In the genomic region with DNA sequence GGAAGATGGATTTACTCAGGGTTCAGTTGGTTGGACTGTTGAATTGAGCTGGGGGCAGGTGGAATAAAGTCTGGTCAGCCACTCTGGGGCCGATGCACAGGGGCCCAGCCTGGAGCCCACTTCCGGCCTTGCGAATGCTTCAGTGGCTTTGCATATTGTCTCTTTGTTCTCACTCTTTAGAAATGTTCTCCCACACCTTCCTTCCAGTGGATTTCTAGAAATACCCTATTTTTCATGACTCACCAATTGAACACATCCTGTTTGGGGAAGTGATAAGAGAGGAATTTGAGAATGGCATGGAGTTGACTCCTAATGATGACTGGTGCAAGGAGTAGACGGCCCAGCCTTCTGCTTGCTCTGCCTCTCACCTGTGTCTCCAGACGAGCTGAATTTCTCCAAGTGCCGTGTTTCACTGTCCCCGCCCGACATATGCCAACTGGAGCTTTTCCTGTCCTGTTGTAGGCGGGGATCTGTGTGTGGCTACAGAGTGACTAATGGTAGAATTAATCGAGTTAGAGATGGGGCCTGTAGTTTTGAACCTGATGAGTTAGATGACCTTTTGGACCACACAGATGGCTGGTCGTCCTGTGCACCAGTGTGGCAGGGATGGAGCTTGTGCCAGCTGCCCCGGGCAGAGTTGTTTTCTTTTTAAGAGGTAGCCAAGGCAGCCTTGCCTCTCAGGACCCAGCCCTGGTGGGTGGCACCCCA, we compare ENCODE assay signal across 9 cellular contexts. TPM values are rescaled to one million over a fixed set of nuclear protein-coding genes. Genes with fewer than 3 reads are reported as not detected.
DNase-seq lines count a peak whose midpoint lies in the region; ATAC-seq and TF ChIP-seq lines count a peak whose summit lies in the region.
"Had no signal": no experiment of that assay in that cellular context is flagged by ENCODE, and none has a peak within 500 bp of the region (broad histone marks: within the 10 kb centered on the region; RNA-seq: fewer than 3 reads in every experiment).

No MANE protein-coding gene starts in this region.

- H3K36me3 ChIP-seq in transverse colon: no peaks in the 10 kb centered on the region

- peak; percentile 18 for ATAC-seq in left lobe of liver
- no peak for ATAC-seq in GM21381 (IDR thresholded peaks at IDR 0.05; ENCODE audit: unreplicated experiment)
- no peak for ATAC-seq in HG02610 (IDR thresholded peaks at IDR 0.05; ENCODE audit: unreplicated experiment)
- ATAC-seq in GM19395 (IDR thresholded peaks at IDR 0.05; ENCODE audit: unreplicated experiment): no peak

- H3K27ac ChIP-seq in transverse colon: peak overlapping the region; percentile 58 to 77 (median 65)

- H3K27me3 Mint-ChIP-seq in brain: no peaks in the 10 kb centered on the region

- TF ChIP-seq CTCF in brain (conservative IDR thresholded peaks at IDR 0.05): no peak
- TF ChIP-seq CTCF in transverse colon (IDR thresholded peaks at IDR 0.05): no peak

- H3K4me1 ChIP-seq in transverse colon: peaks cover 31 to 77% (median 40%) of the 10 kb centered on the region in 4 donors

- DNase-seq in Kasumi-1 (lab: John Stamatoyannopoulos, UW): peak; percentile 16 to 21
- no peak for DNase-seq in left lobe of liver (ENCODE audit: low spot score)
- DNase-seq in transverse colon: peak; percentile 46
- no peak for DNase-seq in Ammon's horn (ENCODE audit: low spot score)
- DNase-seq: stimulated activated CD4-positive, alpha-beta T cell treated with anti-CD3 and anti-CD28 coated beads, Interleukin-4, amount 100 ng/mL, for 1 hour had no signal

- no peak overlapping the region for H3K4me3 ChIP-seq in transverse colon

- intact Hi-C loops in transverse colon (cut with DNase I; ENCODE audit: low total_unique reads): no loop called here

- in situ Hi-C loops in transverse colon (cut with MboI; ENCODE audit: low pct_ligation_motif_present in 1 of 4, low pct_unique_long_range_greater_than_20kb in 1 of 4, low sequenced_read_pairs in 3 of 4): no loop called here

- H3K4me3 Mint-ChIP-seq in brain: peak overlapping the region in 1 of 5 experiments; percentile 8

- H3K27ac Mint-ChIP-seq in brain: peak overlapping the region in 4 of 5 experiments; percentile 37 to 87 (median 72)

- no peaks in the 10 kb centered on the region for H3K9me3 ChIP-seq in transverse colon

- no peaks in the 10 kb centered on the region for H3K27me3 ChIP-seq in transverse colon

- no peaks in the 10 kb centered on the region for H3K36me3 Mint-ChIP-seq in brain

- TF ChIP-seq EP300 in transverse colon (IDR thresholded peaks at IDR 0.05; ENCODE audit: low read depth): no peak

- 55 to 74% methylated on average over 4 to 12 of the region's 12 CpGs for WGBS in transverse colon (ENCODE audit: low coverage in 1 of 2), 2 donors

- H3K9me3 Mint-ChIP-seq in brain: no peaks in the 10 kb centered on the region

- peaks cover 98% of the 10 kb centered on the region for H3K4me1 Mint-ChIP-seq in brain

- no peak for TF ChIP-seq POLR2A in transverse colon (IDR thresholded peaks at IDR 0.05)

RNA-seq across cellular contexts. Expression of a gene that starts 28.2 kb away (rescaled TPM):
- 7.0 TPM for polyA plus RNA-seq in brain (ENCODE audit: insufficient read depth, low read depth, low replicate concordance)
- 4.0 TPM for total RNA-seq in left lobe of liver
- 10 to 100 TPM; 33.2 to 62.1 (median 54.5) TPM for total RNA-seq in transverse colon

Comparison
In these comparisons a context has a peak if more than half of its experiments do, and no peak if none do; other contexts are left out.
1. DNase-seq: peak in Kasumi-1 (2 of 2) and transverse colon (single experiment); none in left lobe of liver (single experiment) and Ammon's horn (single experiment).